In the genomic region with DNA sequence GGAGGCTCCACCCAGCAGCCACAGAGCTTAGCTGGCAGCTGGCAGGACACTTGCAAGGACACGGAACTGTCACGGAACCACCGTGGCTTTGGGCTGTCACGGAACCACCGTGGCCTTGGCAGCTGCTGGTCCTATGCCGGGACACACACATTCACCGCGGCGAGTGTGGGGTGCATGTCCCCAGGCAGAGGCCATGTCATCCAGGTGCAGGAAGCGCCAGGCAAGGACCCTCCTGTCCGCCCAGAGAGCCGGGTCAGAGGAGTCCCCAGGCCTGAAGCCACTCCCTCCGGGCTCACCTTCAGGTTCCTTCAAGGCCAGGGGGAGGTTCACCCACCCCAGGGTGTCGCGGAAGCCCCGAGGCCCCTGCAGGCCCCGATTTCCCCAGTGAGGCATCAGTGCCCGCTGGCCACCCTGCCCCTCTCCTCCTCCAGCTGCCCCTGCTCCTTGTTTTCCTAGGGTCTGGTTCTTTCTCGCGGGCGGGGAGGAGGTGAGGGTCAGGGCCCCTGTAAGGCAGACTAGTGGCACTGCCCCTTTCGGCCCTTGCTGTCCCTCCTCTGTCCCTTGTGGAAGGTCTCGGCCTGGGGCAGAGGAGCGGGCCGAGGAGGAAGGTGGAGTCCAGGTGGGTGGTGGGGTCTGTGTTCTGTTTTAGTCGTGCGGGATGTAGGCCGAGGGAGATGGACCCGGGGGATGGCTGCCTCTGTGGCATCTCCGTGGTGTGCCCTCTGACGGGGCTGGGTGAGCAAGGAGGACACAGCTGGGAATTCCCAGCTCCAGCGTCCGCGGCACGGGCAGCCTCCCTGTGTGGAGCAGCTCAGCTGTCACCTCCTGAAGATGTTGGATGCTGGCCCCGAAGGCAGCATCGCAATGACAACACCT, we compare ENCODE assay signal across 22 cellular contexts.
"Had no signal": no experiment of that assay in that cellular context is flagged by ENCODE, and none has a peak within 500 bp of the region (broad histone marks: within the 10 kb centered on the region; RNA-seq: fewer than 3 reads in every experiment).

No MANE protein-coding gene starts in this region.

- H3K36me3 ChIP-seq: breast epithelium, SJSA1 had no signal

- H3K9me3 ChIP-seq: breast epithelium, lower lobe of right lung, right atrium auricular region, SJSA1, thoracic aorta, upper lobe of right lung had no signal

- H3K27ac Mint-ChIP-seq: nephron had no signal

- FAIRE-seq: astrocyte, frontal cortex had no signal

- ATAC-seq: left colon, lower lobe of right lung, upper lobe of right lung had no signal

- H3K4me3 Mint-ChIP-seq: nephron had no signal

- H3K9me3 Mint-ChIP-seq: nephron had no signal

- DNase-seq: activated CD4-positive, alpha-beta T cell treated with anti-CD3 and anti-CD28 coated beads for 48 hours; activated CD8-positive, alpha-beta memory T cell treated with anti-CD3 and anti-CD28 coated beads, Interleukin-2, amount 50 U/mL, for 4 hours; activated gamma-delta T cell treated with Interleukin-2 at 50 U/mL for 16 hours; activated T-cell treated with anti-CD3 and anti-CD28 coated beads, Interleukin-2, amount 50 U/mL, for 48 hours; cerebellar nuclear complex; cortex of kidney; hypothalamus; islet precursor cell; left colon; lower lobe of right lung; occipital lobe; stimulated activated CD4-positive, alpha-beta T cell treated with anti-CD3 and anti-CD28 coated beads, Interleukin-12 subunit alpha, Interleukin-12 subunit beta, amount 100 ng/mL, for 4 hours; stimulated activated CD4-positive, alpha-beta T cell treated with anti-CD3 and anti-CD28 coated beads, Interleukin-1b, Interleukin-23, amount 100 ng/mL, for 48 hours; T-helper 2 cell; upper lobe of right lung had no signal

- H3K27ac ChIP-seq: breast epithelium, lower lobe of right lung, right atrium auricular region, SJSA1, thoracic aorta, upper lobe of right lung had no signal

- H3K4me3 ChIP-seq: breast epithelium, lower lobe of right lung, right atrium auricular region, SJSA1, thoracic aorta, upper lobe of right lung had no signal

- H3K27me3 ChIP-seq: breast epithelium, right atrium auricular region, SJSA1, upper lobe of right lung had no signal
